ENCODE assay signal across 18 cellular contexts in the genomic region with DNA sequence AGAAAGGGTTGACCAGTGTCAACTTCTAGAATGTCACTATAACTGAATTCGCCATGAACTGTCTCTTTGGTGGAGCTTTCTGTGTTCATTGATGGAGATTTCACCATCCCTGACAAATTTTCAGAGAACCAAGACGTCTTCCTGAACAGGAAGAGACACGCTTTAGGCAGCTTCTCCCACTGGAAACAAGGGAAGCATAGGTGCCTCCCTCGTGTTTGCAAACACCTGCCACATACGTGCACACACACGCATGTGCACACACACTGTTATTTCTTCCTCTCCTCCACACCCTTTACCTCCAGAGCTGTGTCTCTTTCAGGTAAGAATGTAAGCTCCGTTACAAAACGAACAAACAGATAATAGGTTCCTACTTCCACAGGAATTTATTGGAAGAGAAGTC. TPM values are rescaled to one million over a fixed set of nuclear protein-coding genes. Genes with fewer than 3 reads are reported as not detected.
A peak's percentile ranks its signal among the peaks of the same experiment; 100 is the strongest.
DNase-seq lines count a peak whose midpoint lies in the region; ATAC-seq, FAIRE-seq and TF ChIP-seq lines count a peak whose summit lies in the region.
"Had no signal": no experiment of that assay in that cellular context is flagged by ENCODE, and none has a peak within 500 bp of the region (broad histone marks: within the 10 kb centered on the region; RNA-seq: fewer than 3 reads in every experiment).

No MANE protein-coding gene starts in this region.

- H3K36me3 ChIP-seq in PC-3 (ENCODE audit: low read depth, low read length) (peaks cover 14% of the 10 kb centered on the region), keratinocyte (ENCODE audit: control insufficient read depth in 2 of 2, extremely low read depth in 1 of 2, insufficient read depth in 2 of 2, low read length in 2 of 2) (peaks cover 5 to 9% of the 10 kb centered on the region in 2 experiments), GM23248 (ENCODE audit: low read depth) (peaks cover 23% of the 10 kb centered on the region)

- H2AFZ ChIP-seq in PC-3 (ENCODE audit: low read length) = no peak overlapping the region
- H2AFZ ChIP-seq in keratinocyte (ENCODE audit: control insufficient read depth, low read length) = peak overlapping the region; percentile 72
- no peak overlapping the region for H2AFZ ChIP-seq in GM23248

- in situ Hi-C loops in GM23248 (cut with MboI) = no loop called here

- 0 out of 2 replicates have a peak overlapping the region, but pooled peaks have one; percentile 80 for H3K27ac ChIP-seq in 22Rv1
- H3K27ac ChIP-seq in PC-3 (ENCODE audit: low read length) = no peak overlapping the region
- H3K27ac ChIP-seq in keratinocyte (ENCODE audit: control insufficient read depth, insufficient read depth, low read length) = peak overlapping the region; percentile 80
- H3K27ac ChIP-seq in GM23248 = no peak overlapping the region
- H3K27ac ChIP-seq: A549, C4-2B had no signal

- dilution Hi-C loops in keratinocyte (cut with MboI; ENCODE audit: extremely low pct_ligation_motif_present, low sequenced_read_pairs) = no loop called here

- H3K9ac ChIP-seq in PC-3 (ENCODE audit: low read length) (no peak overlapping the region), keratinocyte (ENCODE audit: control insufficient read depth, extremely low read depth, insufficient read depth, low read length) (peak overlapping the region; percentile 71), GM23248 (no peak overlapping the region)

- no peaks in the 10 kb centered on the region for H3K9me2 ChIP-seq in PC-3 (replicated peaks; ENCODE audit: low read length)
- no peaks in the 10 kb centered on the region for H3K9me2 ChIP-seq in GM23248 (ENCODE audit: insufficient read depth)

- H4K20me1 ChIP-seq in PC-3 (ENCODE audit: low read length) (no peaks in the 10 kb centered on the region), keratinocyte (ENCODE audit: control insufficient read depth, extremely low read depth, insufficient read depth, low read length) (no peaks in the 10 kb centered on the region), GM23248 (ENCODE audit: insufficient read depth) (no peaks in the 10 kb centered on the region)

- WGBS in GM23248 (ENCODE audit: low coverage in 1 of 2, low lambda C conversion rate in 2 of 2, missing lambda C conversion rate in 2 of 2), 2 experiments = 82 to 89% methylated on average over 8 of the region's 8 CpGs

- no peak overlapping the region for H3K4me3 ChIP-seq in PC-3 (ENCODE audit: low read length)
- H3K4me3 ChIP-seq in epithelial cell of esophagus (ENCODE audit: low read length) = no peak overlapping the region
- peak overlapping the region in 2 of 3 experiments; percentile 24 to 49 for H3K4me3 ChIP-seq in keratinocyte (ENCODE audit: control insufficient read depth in 2 of 3, extremely low read depth in 1 of 3, insufficient read depth in 2 of 3, low read depth in 1 of 3, low read length in 3 of 3)
- H3K4me3 ChIP-seq in GM23248 = no peak overlapping the region
- H3K4me3 ChIP-seq: A549 had no signal

- CTCF ChIA-PET in PC-3 (lab: Charles Lee) = no interaction called here

- H3K79me2 ChIP-seq in PC-3 (ENCODE audit: low read length) (no peaks in the 10 kb centered on the region), keratinocyte (ENCODE audit: control insufficient read depth, insufficient read depth, low read length) (no peaks in the 10 kb centered on the region), GM23248 (ENCODE audit: insufficient read depth) (no peaks in the 10 kb centered on the region)

- H3F3A ChIP-seq in PC-3 (ENCODE audit: low read length, unreplicated experiment) (no peaks in the 10 kb centered on the region), GM23248 (ENCODE audit: insufficient read depth) (0 out of 2 replicates have a peak, but pooled peaks cover 1% of the 10 kb centered on the region)

- intact Hi-C loops in PC-3 (cut with micrococcal nuclease) = no loop called here

- H3K27me3 ChIP-seq in PC-3 (ENCODE audit: low read length) (no peaks in the 10 kb centered on the region), keratinocyte (ENCODE audit: control insufficient read depth, extremely low read depth, insufficient read depth, low read length) (no peaks in the 10 kb centered on the region), GM23248 (replicated peaks; ENCODE audit: insufficient read depth) (no peaks in the 10 kb centered on the region)

- H3K4me1 ChIP-seq in PC-3 (ENCODE audit: insufficient read depth, low read length) = peaks cover 15% of the 10 kb centered on the region
- peaks cover 22% of the 10 kb centered on the region for H3K4me1 ChIP-seq in keratinocyte (ENCODE audit: control insufficient read depth, extremely low read depth, insufficient read depth, low read length)
- peaks cover 8% of the 10 kb centered on the region; the same call in 1 of the 2 replicates for H3K4me1 ChIP-seq in GM23248 (ENCODE audit: insufficient read depth)
- H3K4me1 ChIP-seq: A549 had no signal

- POLR2A ChIA-PET in PC-3 (lab: Charles Lee; ENCODE audit: unreplicated experiment) = no interaction called here

- BruUV-seq in PC-3 (replicated peaks; lab: Mats Ljungman, UMichigan) = no TSS peak

- TF ChIP-seq CTCF in 22Rv1 (IDR thresholded peaks at IDR 0.05) = no peak
- no peak for TF ChIP-seq CTCF in PC-3 (conservative IDR thresholded peaks at IDR 0.05; ENCODE audit: low read depth, low read length)
- no peak for TF ChIP-seq CTCF in epithelial cell of esophagus (IDR thresholded peaks at IDR 0.05; ENCODE audit: insufficient read depth, low read depth, low read length, missing control alignments)
- no peak for TF ChIP-seq CTCF in keratinocyte (optimal IDR thresholded peaks at IDR 0.05 in 1 of 3, IDR thresholded peaks at IDR 0.05 in 1 of 3, conservative IDR thresholded peaks at IDR 0.05 in 1 of 3; ENCODE audit: extremely low read depth in 1 of 3, insufficient read depth in 2 of 3, low read length in 3 of 3)

- FAIRE-seq in keratinocyte (lab: Jason Lieb, UNC) = peak; percentile 71
- FAIRE-seq: A549, D721Med, GM12892, GM18507 had no signal

- H3K9me1 ChIP-seq in keratinocyte (ENCODE audit: control insufficient read depth, extremely low read depth, insufficient read depth, low read length) = no peaks in the 10 kb centered on the region

- no peak for ATAC-seq in PC-3
- ATAC-seq: A549 had no signal

- H3K4me2 ChIP-seq in PC-3 (ENCODE audit: low read length) (peak overlapping the region; percentile 71; the same call in 1 of the 2 replicates), keratinocyte (ENCODE audit: control insufficient read depth, extremely low read depth, insufficient read depth, low read depth, low read length) (peak overlapping the region; percentile 84), GM23248 (ENCODE audit: unreplicated experiment) (no peak overlapping the region)
- H3K4me2 ChIP-seq: A549 had no signal

- DNase-seq in PC-3 = no peak
- peak; percentile 55 for DNase-seq in epithelial cell of esophagus (ENCODE audit: low read depth)
- no peak for DNase-seq in keratinocyte (ENCODE audit: low read depth, low spot score)
- no peak for DNase-seq in NCI-H2227 (lab: John Stamatoyannopoulos, UW; ENCODE audit: unreplicated experiment)
- no peak for DNase-seq in GM23248
- DNase-seq in DMS79 (lab: John Stamatoyannopoulos, UW) = no peak
- DNase-seq: AML-193; Caco-2; CD4-positive, alpha-beta T cell; GDM1; GOT3; H9 had no signal

- H3K9me3 ChIP-seq in PC-3 (ENCODE audit: low read length) = no peaks in the 10 kb centered on the region
- no peaks in the 10 kb centered on the region for H3K9me3 ChIP-seq in keratinocyte (ENCODE audit: control insufficient read depth, low read depth, low read length)
- H3K9me3 ChIP-seq in GM23248 (ENCODE audit: low read depth) = no peaks in the 10 kb centered on the region
- H3K9me3 ChIP-seq: A549, Caco-2 had no signal

RNA-seq across cellular contexts. Expression of a gene that starts 15.6 kb away (rescaled TPM):
- 7.1 TPM in 2 replicates for total RNA-seq in PC-3 (2014; rRNA removed)
- polyA plus RNA-seq in keratinocyte (21.0 to 34.6 TPM (median 23.1 TPM) in 3 replicates), GM23248 (2016; fragmentation: Nextera tagmentation; extraction: Ambion mirVana) (14.0 and 15.5 TPM in 2 replicates)
- polyA plus RNA-seq in keratinocyte (2011; ENCODE audit: low read depth) = 19.7 TPM
- 23.0 and 46.4 TPM in 2 replicates for polyA plus RNA-seq in keratinocyte (2011; cell fraction: cytosol; rRNA removed)
- polyA plus RNA-seq in keratinocyte (2011; cell fraction: nucleus; rRNA removed) = 24.7 and 40.9 TPM in 2 replicates
- polyA plus RNA-seq in keratinocyte (2012; ENCODE audit: low replicate concordance) = 16.4 and 28.7 TPM in 2 replicates
- polyA minus RNA-seq in keratinocyte = 7.6 to 23.1 TPM (median 17.1 TPM) in 3 replicates
- 22.8 TPM for polyA minus RNA-seq in keratinocyte (2011; cell fraction: cytosol; rRNA and poly(A)+ RNA removed)
- 18.9 and 22.9 TPM in 2 replicates for polyA minus RNA-seq in keratinocyte (2011; cell fraction: nucleus; rRNA and poly(A)+ RNA removed)
- total RNA-seq in GM23248 (2014; rRNA removed; shearing (Covaris generic)) = 31.6 and 33.1 TPM in 2 replicates

Comparison
In these comparisons a context has a peak if more than half of its experiments do, and no peak if none do; other contexts are left out.
1. H3K27ac ChIP-seq: peak in 22Rv1 (single experiment) and keratinocyte (single experiment); none in PC-3 (single experiment) and GM23248 (single experiment).
2. H3K4me3 ChIP-seq: peak in keratinocyte (2 of 3); none in PC-3 (single experiment), epithelial cell of esophagus (single experiment) and GM23248 (single experiment).